ENCODE assay signal across 19 cellular contexts in genomic region chr15:100206643-100207042, GRCh38.
DNase-seq lines count a peak whose midpoint lies in the region; ATAC-seq and TF ChIP-seq lines count a peak whose summit lies in the region.
"Had no signal": no experiment of that assay in that cellular context is flagged by ENCODE, and none has a peak within 500 bp of the region (broad histone marks: within the 10 kb centered on the region; RNA-seq: fewer than 3 reads in every experiment).

No MANE protein-coding gene starts in this region.

- no TSS peak for BruUV-seq in Caco-2 (replicated peaks; lab: Mats Ljungman, UMichigan)

- in situ Hi-C loops in ACHN (cut with HindIII; ENCODE audit: low pct_ligation_motif_present, low pct_unique_long_range_greater_than_20kb, low sequenced_read_pairs) = no loop called here

- H3K4me3 Mint-ChIP-seq in Caco-2 (ENCODE audit: unreplicated experiment) (no peak overlapping the region), mesothelial cell of epicardium (no peak overlapping the region), CD14-positive monocyte (no peak overlapping the region)
- H3K4me3 Mint-ChIP-seq: HFFc6 had no signal

- H3K27me3 Mint-ChIP-seq in Caco-2 (ENCODE audit: insufficient read depth, unreplicated experiment) = no peaks in the 10 kb centered on the region
- H3K27me3 Mint-ChIP-seq in mesothelial cell of epicardium (ENCODE audit: low read depth) = no peaks in the 10 kb centered on the region
- H3K27me3 Mint-ChIP-seq in CD14-positive monocyte (ENCODE audit: low read depth in 3 of 3) = peaks cover 0 to 3% (median 1%) of the 10 kb centered on the region in 3 donors

- no peaks in the 10 kb centered on the region for H3K9me3 ChIP-seq in Caco-2
- H3K9me3 ChIP-seq in body of pancreas = no peaks in the 10 kb centered on the region
- H3K9me3 ChIP-seq in sigmoid colon = no peaks in the 10 kb centered on the region
- H3K9me3 ChIP-seq in tibial nerve = peaks cover 0 to 2% (median 0%) of the 10 kb centered on the region in 4 donors

- H3K4me3 ChIP-seq in Caco-2 (ENCODE audit: low read depth, low read length) = no peak overlapping the region
- H3K4me3 ChIP-seq in body of pancreas = no peak overlapping the region
- no peak overlapping the region for H3K4me3 ChIP-seq in sigmoid colon
- no peak overlapping the region for H3K4me3 ChIP-seq in tibial nerve

- TF ChIP-seq EP300 in sigmoid colon (IDR thresholded peaks at IDR 0.05) (no peak), tibial nerve (IDR thresholded peaks at IDR 0.05) (no peak)

- H3K27me3 ChIP-seq in Caco-2 (replicated peaks; ENCODE audit: control insufficient read depth, insufficient read depth, low read length) (no peaks in the 10 kb centered on the region), body of pancreas (no peaks in the 10 kb centered on the region), sigmoid colon (no peaks in the 10 kb centered on the region), tibial nerve (no peaks in the 10 kb centered on the region)

- peak overlapping the region in 3 of 4 donors; percentile 9 to 46 (median 20) for H3K27ac ChIP-seq in body of pancreas
- H3K27ac ChIP-seq in sigmoid colon = peak overlapping the region in 3 of 4 donors; percentile 23 to 66 (median 34)
- no peak overlapping the region for H3K27ac ChIP-seq in tibial nerve
- H3K27ac ChIP-seq: HL-60, KMS-11 had no signal

- H3K9me3 Mint-ChIP-seq in Caco-2 (ENCODE audit: unreplicated experiment) (no peaks in the 10 kb centered on the region), mesothelial cell of epicardium (peaks cover 15% of the 10 kb centered on the region), CD14-positive monocyte (peaks cover 4 to 32% (median 13%) of the 10 kb centered on the region in 7 donors)

- no peak for ATAC-seq in body of pancreas
- no peak for ATAC-seq in sciatic nerve
- ATAC-seq: PC-3 had no signal

- CTCF ChIA-PET in Caco-2 (lab: Charles Lee) = no interaction called here

- TF ChIP-seq POLR2A in body of pancreas (IDR thresholded peaks at IDR 0.05) (no peak), sigmoid colon (IDR thresholded peaks at IDR 0.05) (no peak), tibial nerve (IDR thresholded peaks at IDR 0.05) (no peak)

- DNase-seq in Caco-2 (no peak), body of pancreas (no peak), mesothelial cell of epicardium (ENCODE audit: low spot score in 2 of 2, unreplicated experiment in 2 of 2) (no peak), sigmoid colon (no peak), CD14-positive monocyte (ENCODE audit: low spot score) (no peak), tibial nerve (ENCODE audit: low spot score in 2 of 2) (no peak), sciatic nerve (ENCODE audit: low spot score) (no peak), ACHN (no peak)
- DNase-seq: DMS79, HFFc6, NCI-H1417, NCI-H187 treated with DMSO at 0.1 percent for 48 hours, NCI-H226, NCI-H524 treated with DMSO at 0.1 percent for 48 hours, RPMI8226, SIG-M5 had no signal

- H3K36me3 ChIP-seq in Caco-2 (ENCODE audit: control insufficient read depth, insufficient read depth, low read length) (no peaks in the 10 kb centered on the region), body of pancreas (replicated peaks in 1 of 2; ENCODE audit: insufficient read depth in 1 of 2, low read depth in 2 of 2) (no peaks in the 10 kb centered on the region), sigmoid colon (no peaks in the 10 kb centered on the region), tibial nerve (no peaks in the 10 kb centered on the region)

- H3K4me1 Mint-ChIP-seq in Caco-2 (ENCODE audit: low read depth, unreplicated experiment) = peaks cover 26% of the 10 kb centered on the region
- H3K4me1 Mint-ChIP-seq in mesothelial cell of epicardium = peaks cover 45% of the 10 kb centered on the region
- H3K4me1 Mint-ChIP-seq in CD14-positive monocyte = no peaks in the 10 kb centered on the region

- peaks cover 46% of the 10 kb centered on the region for H3K4me1 ChIP-seq in Caco-2
- peaks cover 62% of the 10 kb centered on the region for H3K4me1 ChIP-seq in body of pancreas
- H3K4me1 ChIP-seq in sigmoid colon = peaks cover 0 to 37% (median 31%) of the 10 kb centered on the region in 4 donors
- peaks cover 0 to 1% (median 0%) of the 10 kb centered on the region in 4 donors for H3K4me1 ChIP-seq in tibial nerve

- no peak for TF ChIP-seq CTCF in Caco-2 (IDR thresholded peaks at IDR 0.05; ENCODE audit: insufficient read depth in 1 of 2, low read depth in 1 of 2, low read length in 1 of 2, severe bottlenecking in 1 of 2, unreplicated experiment in 1 of 2)
- TF ChIP-seq CTCF in body of pancreas (IDR thresholded peaks at IDR 0.05) = no peak
- no peak for TF ChIP-seq CTCF in mesothelial cell of epicardium (IDR thresholded peaks at IDR 0.05; ENCODE audit: unreplicated experiment)
- no peak for TF ChIP-seq CTCF in sigmoid colon (IDR thresholded peaks at IDR 0.05)
- no peak for TF ChIP-seq CTCF in CD14-positive monocyte (IDR thresholded peaks at IDR 0.05)
- no peak for TF ChIP-seq CTCF in tibial nerve (IDR thresholded peaks at IDR 0.05)

- H3K27ac Mint-ChIP-seq in Caco-2 (ENCODE audit: unreplicated experiment) (peak overlapping the region; percentile 19), mesothelial cell of epicardium (peak overlapping the region; percentile 77), CD14-positive monocyte (no peak overlapping the region)
- H3K27ac Mint-ChIP-seq: HFFc6 had no signal

- POLR2A ChIA-PET in Caco-2 (lab: Charles Lee) = no interaction called here

- H3K36me3 Mint-ChIP-seq in Caco-2 (ENCODE audit: insufficient read depth, unreplicated experiment) (no peaks in the 10 kb centered on the region), mesothelial cell of epicardium (peaks cover 17% of the 10 kb centered on the region), CD14-positive monocyte (no peaks in the 10 kb centered on the region)

- 35 to 37% methylated on average over 7 of the region's 7 CpGs for WGBS in body of pancreas, 2 donors
- 68 to 71% methylated on average over 7 of the region's 7 CpGs for WGBS in sigmoid colon, 2 donors
- 73 to 82% methylated on average over 7 of the region's 7 CpGs for WGBS in tibial nerve, 2 donors

- intact Hi-C loops in Caco-2 (cut with micrococcal nuclease; ENCODE audit: unreplicated experiment) = loop anchor here (2.0 kb wide), 2 partner anchors 60 to 136 kb away; no protein-coding TSS in a partner anchor
- intact Hi-C loops in body of pancreas (cut with DNase I) = loop anchor here (10.0 kb wide), 1 partner anchor 128 kb away; no protein-coding TSS in a partner anchor
- intact Hi-C loops in sigmoid colon (cut with DNase I) = no loop called here
- intact Hi-C loops in CD14-positive monocyte (cut with micrococcal nuclease) = no loop called here
- intact Hi-C loops in sciatic nerve (cut with DNase I) = no loop called here

Comparison
In these comparisons a context has a peak if more than half of its experiments do, and no peak if none do; other contexts are left out.
1. H3K27ac Mint-ChIP-seq: peak in Caco-2 (single experiment) and mesothelial cell of epicardium (single experiment); none in CD14-positive monocyte (0 of 7).
2. H3K27ac ChIP-seq: peak in body of pancreas (3 of 4) and sigmoid colon (3 of 4); none in tibial nerve (0 of 4).
3. intact Hi-C loops: an anchor here in Caco-2 (2.0 kb wide) and body of pancreas (10.0 kb wide); none called in sigmoid colon, CD14-positive monocyte and sciatic nerve.